In genomic region chr19:16589917-16590316, GRCh38 we compare ENCODE assay signal across 1 cellular context.
TF ChIP-seq lines count a peak whose summit lies in the region.

No MANE protein-coding gene starts in this region.

TF ChIP-seq in HepG2, 621 proteins besides CTCF, POLR2A, EP300 and RAD21:
- TF ChIP-seq ZNF761 (CRISPR knock-in tag; conservative IDR thresholded peaks at IDR 0.05): no peak
- no peak for TF ChIP-seq NCOA2 (CRISPR knock-in tag; IDR thresholded peaks at IDR 0.05)
- TF ChIP-seq DPF2 (CRISPR knock-in tag; IDR thresholded peaks at IDR 0.05; ENCODE audit: borderline replicate concordance, low read depth): no peak
- TF ChIP-seq ZZZ3 (CRISPR knock-in tag; IDR thresholded peaks at IDR 0.05; ENCODE audit: borderline replicate concordance): no peak
- no peak for TF ChIP-seq ZBTB8A (CRISPR knock-in tag; IDR thresholded peaks at IDR 0.05; ENCODE audit: borderline replicate concordance, low read depth)
- no peak for TF ChIP-seq ZNF639 (CRISPR knock-in tag; conservative IDR thresholded peaks at IDR 0.05)
- TF ChIP-seq ZSCAN21 (CRISPR knock-in tag; IDR thresholded peaks at IDR 0.05; ENCODE audit: borderline replicate concordance): no peak
- no peak for TF ChIP-seq TEF (CRISPR knock-in tag; IDR thresholded peaks at IDR 0.05)
